Comparison of ENCODE assay signal across 14 cellular contexts in genomic region chr16:46756772-46757171, GRCh38. TPM values are rescaled to one million over a fixed set of nuclear protein-coding genes. Genes with fewer than 3 reads are reported as not detected.
DNase-seq lines count a peak whose midpoint lies in the region; ATAC-seq and TF ChIP-seq lines count a peak whose summit lies in the region.
"Had no signal": no experiment of that assay in that cellular context is flagged by ENCODE, and none has a peak within 500 bp of the region (broad histone marks: within the 10 kb centered on the region; RNA-seq: fewer than 3 reads in every experiment).

No MANE protein-coding gene starts in this region.

- H3K36me3 ChIP-seq in HUES6 (ENCODE audit: control insufficient read depth, insufficient read depth, low read length) (no peaks in the 10 kb centered on the region), right atrium auricular region (no peaks in the 10 kb centered on the region), psoas muscle (ENCODE audit: insufficient read depth in 1 of 2, low read depth in 1 of 2) (no peaks in the 10 kb centered on the region)

- H3K27ac ChIP-seq in HUES6 (ENCODE audit: low read depth, low read length), result no peak overlapping the region
- peak overlapping the region; percentile 86 to 95 for H3K27ac ChIP-seq in right atrium auricular region
- peak overlapping the region; percentile 83 for H3K27ac ChIP-seq in psoas muscle

- peak overlapping the region; percentile 49 for H3K9ac ChIP-seq in HUES6 (ENCODE audit: low read length)

- H3K4me1 ChIP-seq in HUES6 (ENCODE audit: control insufficient read depth, insufficient read depth, low read length) (peaks cover 28% of the 10 kb centered on the region), right atrium auricular region (peaks cover 0 to 13% of the 10 kb centered on the region in 2 donors), psoas muscle (peaks cover 19% of the 10 kb centered on the region)

- H3K4me3 ChIP-seq in HUES6 (ENCODE audit: low read depth, low read length), result peak overlapping the region; percentile 22; the same call in 1 of the 2 replicates
- peak overlapping the region; percentile 18 to 36 for H3K4me3 ChIP-seq in right atrium auricular region
- peak overlapping the region; percentile 47 for H3K4me3 ChIP-seq in psoas muscle

- DNase-seq in Right ventricle myocardium inferior (ENCODE audit: missing footprints) (peak; percentile 45), right atrium auricular region (ENCODE audit: low spot score) (no peak), psoas muscle (no peak), NCI-H2081 treated with DMSO at 0.1 percent for 48 hours (lab: John Stamatoyannopoulos, UW) (no peak)
- DNase-seq in activated CD4-positive, alpha-beta T cell treated with anti-CD3 and anti-CD28 coated beads for 48 hours, result no peak
- DNase-seq: GF-D8, Kasumi-1, MM.1S, NCI-H1694, NCI-H82 had no signal

- intact Hi-C loops in Right ventricle myocardium inferior (cut with DNase I) (loop anchor here (1.0 to 2.0 kb wide), 4 partner anchors 8 to 44 kb away; partner anchors contain the start of gene MYLK3), psoas muscle (cut with DNase I) (loop anchor here in 1 of 2 donors (5.0 kb wide), 1 partner anchor 46 kb away; no protein-coding TSS in a partner anchor)

- TF ChIP-seq CTCF in right atrium auricular region (IDR thresholded peaks at IDR 0.05), result no peak
- no peak for TF ChIP-seq CTCF in psoas muscle (IDR thresholded peaks at IDR 0.05)

- no peaks in the 10 kb centered on the region; the same call in 1 of the 2 replicates for H3K27me3 ChIP-seq in HUES6 (ENCODE audit: control insufficient read depth, insufficient read depth, low read length)
- H3K27me3 ChIP-seq in right atrium auricular region, result no peaks in the 10 kb centered on the region
- H3K27me3 ChIP-seq in psoas muscle (ENCODE audit: insufficient read depth in 3 of 3, low read length in 2 of 3), result no peaks in the 10 kb centered on the region

- 39 to 63% (median 52%) methylated on average over 11 of the region's 11 CpGs for WGBS in psoas muscle, 3 donors

- peak; percentile 24 for ATAC-seq in Right ventricle myocardium inferior
- peak; percentile 48 to 71 (median 63) for ATAC-seq in psoas muscle
- ATAC-seq in GM18502 (IDR thresholded peaks at IDR 0.05; ENCODE audit: poor library complexity, unreplicated experiment), result no peak
- no peak for ATAC-seq in GM18861 (IDR thresholded peaks at IDR 0.05; ENCODE audit: unreplicated experiment)

- H3K9me3 ChIP-seq in HUES6 (ENCODE audit: control insufficient read depth, insufficient read depth, low read depth, low read length), result no peaks in the 10 kb centered on the region
- H3K9me3 ChIP-seq in right atrium auricular region, result no peaks in the 10 kb centered on the region
- no peaks in the 10 kb centered on the region for H3K9me3 ChIP-seq in psoas muscle

RNA-seq across cellular contexts. Expression of gene MYLK3, which starts 8.6 kb away (rescaled TPM):
- total RNA-seq in Right ventricle myocardium inferior, result 261 TPM
- total RNA-seq in right atrium auricular region, result 100 to 1,000 TPM; 275 to 456 TPM
- 10 to 100 TPM; 13.2 to 41.1 (median 36.6) TPM for total RNA-seq in psoas muscle
- 1 to 10 TPM; 1.4 to 6.8 (median 5.4) TPM for polyA plus RNA-seq in psoas muscle
- polyA plus RNA-seq: CD14-positive monocyte had no signal

Comparison
In these comparisons a context has a peak if more than half of its experiments do, and no peak if none do; other contexts are left out.
1. ATAC-seq: peak in Right ventricle myocardium inferior (single experiment) and psoas muscle (4 of 4); none in GM18502 (single experiment) and GM18861 (single experiment).
2. Peak in every context shown above with its lines, with median percentiles within 50 percentile points of each other: H3K4me3 ChIP-seq.